Comparison of ENCODE assay signal across 18 cellular contexts in the genomic region with DNA sequence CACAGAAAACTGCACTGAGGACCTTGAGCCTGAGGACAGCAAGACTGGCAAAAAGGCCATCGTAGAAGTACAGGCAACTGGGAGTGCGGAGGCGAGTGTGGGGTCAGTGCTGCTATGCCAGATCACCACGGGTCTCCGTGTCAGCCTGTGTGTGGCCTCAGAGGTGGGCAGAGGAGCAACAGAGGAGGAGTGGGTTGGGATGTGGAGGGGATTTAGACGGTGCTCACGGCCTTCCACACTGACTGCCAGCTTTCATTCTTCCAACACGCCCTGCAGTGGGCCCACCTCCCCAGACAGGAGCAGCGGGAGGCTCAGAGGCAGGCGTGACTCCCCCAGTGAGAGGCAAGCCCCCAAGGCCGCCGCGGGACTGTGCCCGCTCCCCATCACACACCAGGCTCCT. TPM values are rescaled to one million over a fixed set of nuclear protein-coding genes. Genes with fewer than 3 reads are reported as not detected.
DNase-seq lines count a peak whose midpoint lies in the region; TF ChIP-seq lines count a peak whose summit lies in the region.
"Had no signal": no experiment of that assay in that cellular context is flagged by ENCODE, and none has a peak within 500 bp of the region (broad histone marks: within the 10 kb centered on the region; RNA-seq: fewer than 3 reads in every experiment).

No MANE protein-coding gene starts in this region.

- H3K9me2 ChIP-seq in neural cell (ENCODE audit: insufficient read depth, low read length) (no peaks in the 10 kb centered on the region), GM23248 (ENCODE audit: insufficient read depth) (no peaks in the 10 kb centered on the region)

- no peaks in the 10 kb centered on the region for H3K36me3 Mint-ChIP-seq in activated CD4-positive, alpha-beta memory T cell treated with anti-CD3 and anti-CD28 coated beads for 36 hours
- no peaks in the 10 kb centered on the region for H3K36me3 Mint-ChIP-seq in activated CD4-positive, alpha-beta memory T cell treated with anti-CD3 and anti-CD28 coated beads, Interleukin-2, amount 10 ng/mL, durations not matched to agents 7 days and 5 days (ENCODE audit: low read depth)
- H3K36me3 Mint-ChIP-seq in chondrocyte (ENCODE audit: low read depth) (no peaks in the 10 kb centered on the region), type B pancreatic cell (no peaks in the 10 kb centered on the region)
- H3K36me3 Mint-ChIP-seq: CD8-positive, alpha-beta T cell had no signal

- intact Hi-C loops in activated CD4-positive, alpha-beta memory T cell treated with anti-CD3 and anti-CD28 coated beads for 36 hours (cut with micrococcal nuclease) = no loop called here

- H3K4me2 ChIP-seq in neural cell (ENCODE audit: low read length) (no peak overlapping the region), GM23248 (ENCODE audit: unreplicated experiment) (no peak overlapping the region)
- H3K4me2 ChIP-seq: A549 had no signal

- H3F3A ChIP-seq in neural cell (ENCODE audit: insufficient read depth, low read length, poor library complexity, severe bottlenecking) (no peaks in the 10 kb centered on the region), GM23248 (ENCODE audit: insufficient read depth) (no peaks in the 10 kb centered on the region)

- H3K9me3 Mint-ChIP-seq in activated CD4-positive, alpha-beta memory T cell treated with anti-CD3 and anti-CD28 coated beads for 36 hours = no peaks in the 10 kb centered on the region
- H3K9me3 Mint-ChIP-seq in activated CD4-positive, alpha-beta memory T cell treated with anti-CD3 and anti-CD28 coated beads, Interleukin-2, amount 10 ng/mL, durations not matched to agents 7 days and 5 days = no peaks in the 10 kb centered on the region
- no peaks in the 10 kb centered on the region for H3K9me3 Mint-ChIP-seq in chondrocyte (ENCODE audit: low read depth)
- no peaks in the 10 kb centered on the region for H3K9me3 Mint-ChIP-seq in type B pancreatic cell
- H3K9me3 Mint-ChIP-seq: activated T-helper 17 cell treated with anti-CD3 and anti-CD28 coated beads, Interleukin-2, amount 50 U/mL, for 72 hours; CD8-positive, alpha-beta T cell; central memory CD8-positive, alpha-beta T cell; H9 had no signal

- H4K20me1 ChIP-seq in neural cell (ENCODE audit: insufficient read depth) (no peaks in the 10 kb centered on the region), GM23248 (ENCODE audit: insufficient read depth) (no peaks in the 10 kb centered on the region)

- H2AFZ ChIP-seq in neural cell (ENCODE audit: low read depth, low read length) (no peak overlapping the region), GM23248 (no peak overlapping the region)

- peak overlapping the region; percentile 64 for H3K9ac ChIP-seq in neural cell (ENCODE audit: low read length)
- no peak overlapping the region for H3K9ac ChIP-seq in GM23248

- WGBS in GM23248 (ENCODE audit: low coverage in 1 of 2, low lambda C conversion rate in 2 of 2, missing lambda C conversion rate in 2 of 2), 2 experiments = 85 to 89% methylated on average over 14 of the region's 14 CpGs

- H3K27me3 ChIP-seq in neural cell (ENCODE audit: insufficient read depth, low read depth, low read length) (no peaks in the 10 kb centered on the region), GM23248 (replicated peaks; ENCODE audit: insufficient read depth) (no peaks in the 10 kb centered on the region), BE2C (no peaks in the 10 kb centered on the region)

- H3K4me3 ChIP-seq in neural cell (ENCODE audit: low read length) = no peak overlapping the region
- no peak overlapping the region for H3K4me3 ChIP-seq in GM23248
- H3K4me3 ChIP-seq in BE2C (ENCODE audit: low read depth, low read length) = no peak overlapping the region
- H3K4me3 ChIP-seq: A549, smooth muscle cell, thoracic aorta had no signal

- CTCF ChIA-PET in activated CD4-positive, alpha-beta memory T cell treated with anti-CD3 and anti-CD28 coated beads for 36 hours (lab: Charles Lee) = interaction anchor here (0.9 to 1.0 kb wide), 2 partner anchors 77 to 146 kb away, joined by 3 read pairs; no protein-coding TSS in a partner anchor
- CTCF ChIA-PET in activated CD4-positive, alpha-beta memory T cell treated with anti-CD3 and anti-CD28 coated beads, Interleukin-2, amount 10 ng/mL, durations not matched to agents 7 days and 5 days (lab: Charles Lee) = no interaction called here

- H3K79me2 ChIP-seq in neural cell (replicated peaks; ENCODE audit: insufficient read depth, low read length) (no peaks in the 10 kb centered on the region), GM23248 (ENCODE audit: insufficient read depth) (no peaks in the 10 kb centered on the region)

- TF ChIP-seq RAD21 in neural cell (conservative IDR thresholded peaks at IDR 0.05) = no peak

- H3K4me1 Mint-ChIP-seq in activated CD4-positive, alpha-beta memory T cell treated with anti-CD3 and anti-CD28 coated beads for 36 hours (ENCODE audit: low read depth) = peaks cover 34% of the 10 kb centered on the region
- peaks cover 37% of the 10 kb centered on the region for H3K4me1 Mint-ChIP-seq in activated CD4-positive, alpha-beta memory T cell treated with anti-CD3 and anti-CD28 coated beads, Interleukin-2, amount 10 ng/mL, durations not matched to agents 7 days and 5 days
- H3K4me1 Mint-ChIP-seq in chondrocyte (ENCODE audit: low read depth) (peaks cover 20% of the 10 kb centered on the region), type B pancreatic cell (ENCODE audit: unreplicated experiment) (peaks cover 37% of the 10 kb centered on the region)

- H3K27ac ChIP-seq in neural cell (ENCODE audit: low read length) (peak overlapping the region; percentile 61), GM23248 (no peak overlapping the region)
- H3K27ac ChIP-seq: thoracic aorta had no signal

- no peak for TF ChIP-seq CTCF in chondrocyte (IDR thresholded peaks at IDR 0.05)
- TF ChIP-seq CTCF in neural cell (IDR thresholded peaks at IDR 0.05; ENCODE audit: poor library complexity, severe bottlenecking) = no peak
- no peak for TF ChIP-seq CTCF in type B pancreatic cell (conservative IDR thresholded peaks at IDR 0.05)
- no peak for TF ChIP-seq CTCF in BE2C (IDR thresholded peaks at IDR 0.05; ENCODE audit: low read depth, low read length)

- H3K27ac Mint-ChIP-seq in activated CD4-positive, alpha-beta memory T cell treated with anti-CD3 and anti-CD28 coated beads for 36 hours = no peak overlapping the region
- H3K27ac Mint-ChIP-seq in activated CD4-positive, alpha-beta memory T cell treated with anti-CD3 and anti-CD28 coated beads, Interleukin-2, amount 10 ng/mL, durations not matched to agents 7 days and 5 days = no peak overlapping the region
- no peak overlapping the region for H3K27ac Mint-ChIP-seq in chondrocyte (ENCODE audit: unreplicated experiment)
- peak overlapping the region; percentile 51 for H3K27ac Mint-ChIP-seq in type B pancreatic cell
- H3K27ac Mint-ChIP-seq: activated T-helper 17 cell treated with anti-CD3 and anti-CD28 coated beads, Interleukin-2, amount 50 U/mL, for 72 hours; CD8-positive, alpha-beta T cell; H9 had no signal

- H3K4me3 Mint-ChIP-seq in activated CD4-positive, alpha-beta memory T cell treated with anti-CD3 and anti-CD28 coated beads for 36 hours = no peak overlapping the region
- H3K4me3 Mint-ChIP-seq in activated CD4-positive, alpha-beta memory T cell treated with anti-CD3 and anti-CD28 coated beads, Interleukin-2, amount 10 ng/mL, durations not matched to agents 7 days and 5 days = no peak overlapping the region
- H3K4me3 Mint-ChIP-seq in chondrocyte (ENCODE audit: unreplicated experiment) (no peak overlapping the region), type B pancreatic cell (no peak overlapping the region)
- H3K4me3 Mint-ChIP-seq: activated T-helper 17 cell treated with anti-CD3 and anti-CD28 coated beads, Interleukin-2, amount 50 U/mL, for 72 hours; CD8-positive, alpha-beta T cell; central memory CD8-positive, alpha-beta T cell; H9 had no signal

- no peak for TF ChIP-seq EP300 in neural cell (conservative IDR thresholded peaks at IDR 0.05; ENCODE audit: poor library complexity, severe bottlenecking)

- H3K4me1 ChIP-seq in GM23248 (ENCODE audit: insufficient read depth) (peaks cover 15% of the 10 kb centered on the region), BE2C (peaks cover 32% of the 10 kb centered on the region)

- H3K27me3 Mint-ChIP-seq in activated CD4-positive, alpha-beta memory T cell treated with anti-CD3 and anti-CD28 coated beads for 36 hours = no peaks in the 10 kb centered on the region
- H3K27me3 Mint-ChIP-seq in activated CD4-positive, alpha-beta memory T cell treated with anti-CD3 and anti-CD28 coated beads, Interleukin-2, amount 10 ng/mL, durations not matched to agents 7 days and 5 days = no peaks in the 10 kb centered on the region
- H3K27me3 Mint-ChIP-seq in chondrocyte (ENCODE audit: low read depth) (no peaks in the 10 kb centered on the region), type B pancreatic cell (no peaks in the 10 kb centered on the region)
- H3K27me3 Mint-ChIP-seq: activated T-helper 17 cell treated with anti-CD3 and anti-CD28 coated beads, Interleukin-2, amount 50 U/mL, for 72 hours; central memory CD8-positive, alpha-beta T cell had no signal

- H3K9me3 ChIP-seq in neural cell (ENCODE audit: low read length) (no peaks in the 10 kb centered on the region), GM23248 (ENCODE audit: low read depth) (no peaks in the 10 kb centered on the region), BE2C (no peaks in the 10 kb centered on the region)
- H3K9me3 ChIP-seq: A549, thoracic aorta had no signal

- peak; percentile 2 for DNase-seq in activated CD4-positive, alpha-beta memory T cell treated with anti-CD3 and anti-CD28 coated beads for 36 hours
- no peak for DNase-seq in activated CD4-positive, alpha-beta memory T cell treated with anti-CD3 and anti-CD28 coated beads, Interleukin-2, amount 10 ng/mL, durations not matched to agents 7 days and 5 days
- peak; percentile 68 for DNase-seq in chondrocyte (ENCODE audit: low spot score)
- DNase-seq in type B pancreatic cell (ENCODE audit: extremely low spot score, unreplicated experiment) = no peak
- no peak for DNase-seq in GM23248
- no peak for DNase-seq in BE2C
- no peak for DNase-seq in effector CD8-positive, alpha-beta T cell (lab: John Stamatoyannopoulos, UW)
- DNase-seq: activated CD4-positive, alpha-beta T cell treated with anti-CD3 and anti-CD28 coated beads, Interleukin-2, amount 50 U/mL, for 4 hours; amygdala; H9; NCI-H1417 treated with DMSO at 0.1 percent for 48 hours had no signal

- no peaks in the 10 kb centered on the region for H3K36me3 ChIP-seq in neural cell (ENCODE audit: insufficient read depth, low read length)
- no peaks in the 10 kb centered on the region for H3K36me3 ChIP-seq in GM23248 (ENCODE audit: low read depth)
- no peaks in the 10 kb centered on the region for H3K36me3 ChIP-seq in BE2C
- H3K36me3 ChIP-seq: thoracic aorta had no signal

- POLR2A ChIA-PET in activated CD4-positive, alpha-beta memory T cell treated with anti-CD3 and anti-CD28 coated beads for 36 hours (lab: Charles Lee) = no interaction called here
- POLR2A ChIA-PET in activated CD4-positive, alpha-beta memory T cell treated with anti-CD3 and anti-CD28 coated beads, Interleukin-2, amount 10 ng/mL, durations not matched to agents 7 days and 5 days (lab: Charles Lee) = interaction anchor here (1.2 kb wide), 1 partner anchor 9 kb away, joined by 4 read pairs; no protein-coding TSS in a partner anchor

- in situ Hi-C loops in GM23248 (cut with MboI) = no loop called here

RNA-seq across cellular contexts. Expression of a gene that starts 17.0 kb away (rescaled TPM):
- 10 to 100 TPM; 28.5 to 29.2 TPM for total RNA-seq in activated CD4-positive, alpha-beta memory T cell treated with anti-CD3 and anti-CD28 coated beads for 36 hours
- 10 to 100 TPM; 46.9 to 47.0 TPM for total RNA-seq in activated CD4-positive, alpha-beta memory T cell treated with anti-CD3 and anti-CD28 coated beads, Interleukin-2, amount 10 ng/mL, durations not matched to agents 7 days and 5 days
- total RNA-seq in chondrocyte = 46.2 to 74.6 TPM (median 48.7 TPM) in 3 replicates
- polyA plus RNA-seq in neural cell = 26.8 and 63.9 TPM in 2 replicates
- 62.6 and 99.6 TPM in 2 replicates for polyA minus RNA-seq in neural cell
- total RNA-seq in type B pancreatic cell (ENCODE audit: low replicate concordance) = 62.2 and 102 TPM in 2 replicates
- 26.6 and 28.4 TPM in 2 replicates for total RNA-seq in GM23248 (2014; rRNA removed; shearing (Covaris generic))
- polyA plus RNA-seq in GM23248 (2016; fragmentation: Nextera tagmentation; extraction: Ambion mirVana) = 20.9 and 21.9 TPM in 2 replicates
- 175 TPM for polyA plus RNA-seq in BE2C (2012; ENCODE audit: insufficient read depth, insufficient read length, low read depth)

Comparison
In these comparisons a context has a peak if more than half of its experiments do, and no peak if none do; other contexts are left out.
1. DNase-seq: peak in activated CD4-positive, alpha-beta memory T cell treated with anti-CD3 and anti-CD28 coated beads for 36 hours (single experiment) and chondrocyte (single experiment); none in activated CD4-positive, alpha-beta memory T cell treated with anti-CD3 and anti-CD28 coated beads, Interleukin-2, amount 10 ng/mL, durations not matched to agents 7 days and 5 days (single experiment), type B pancreatic cell (single experiment), GM23248 (single experiment), BE2C (single experiment) and effector CD8-positive, alpha-beta T cell (single experiment).